In the genomic region with DNA sequence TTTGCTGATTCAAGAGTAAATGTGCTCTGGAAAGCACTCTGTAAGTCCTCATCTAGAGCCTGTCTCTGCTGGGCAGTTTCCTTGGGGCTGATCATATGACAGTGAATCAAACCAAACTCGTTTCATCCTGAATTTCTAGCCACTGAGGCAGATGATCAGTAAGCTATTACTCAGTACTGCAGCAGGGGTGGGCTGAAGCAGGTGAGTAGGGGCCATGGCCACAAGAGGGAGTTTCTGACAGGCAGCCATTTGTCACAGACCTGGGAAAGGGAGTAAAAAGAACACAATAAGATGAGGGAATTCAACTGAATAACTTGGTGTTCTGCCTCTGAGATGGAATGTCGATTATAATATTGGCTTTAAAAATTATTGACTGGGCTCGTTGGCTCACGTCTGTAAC, we compare ENCODE assay signal across 10 cellular contexts. TPM values are rescaled to one million over a fixed set of nuclear protein-coding genes. Genes with fewer than 3 reads are reported as not detected.
"Had no signal": no experiment of that assay in that cellular context is flagged by ENCODE, and none has a peak within 500 bp of the region (broad histone marks: within the 10 kb centered on the region; RNA-seq: fewer than 3 reads in every experiment).

No MANE protein-coding gene starts in this region.

RNA-seq across cellular contexts. Expression of gene HSFY2, which starts 19.4 kb away (rescaled TPM):
- total RNA-seq: suprapubic skin, temporal lobe, thoracic aorta, thyroid gland, transverse colon, upper lobe of right lung, ureter, urinary bladder, uterus, vagina had no signal
